ENCODE assay signal across 29 cellular contexts in the genomic region with DNA sequence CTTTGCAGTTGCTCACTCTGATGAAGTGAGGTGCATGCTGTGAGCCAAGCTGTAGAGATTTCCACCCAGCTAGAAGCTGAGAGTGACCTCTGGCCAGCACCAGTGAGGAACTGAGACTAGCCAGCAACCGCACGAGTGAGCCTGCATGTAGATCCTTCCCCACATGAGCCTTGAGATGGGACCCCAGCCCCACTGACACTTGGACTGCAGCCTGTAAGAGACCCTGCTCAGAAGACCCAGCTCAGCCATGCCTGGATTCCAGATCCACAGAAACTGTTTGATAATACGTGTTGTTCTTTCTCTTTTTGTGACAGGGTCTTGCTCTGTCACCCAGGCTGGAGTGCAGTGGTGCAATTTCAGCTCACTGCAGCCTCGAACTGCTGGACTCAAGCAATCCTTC.
"Had no signal": no experiment of that assay in that cellular context is flagged by ENCODE, and none has a peak within 500 bp of the region (broad histone marks: within the 10 kb centered on the region; RNA-seq: fewer than 3 reads in every experiment).

No MANE protein-coding gene starts in this region.

- H3K4me3 ChIP-seq: stomach, suprapubic skin, testis, thoracic aorta, thyroid gland, tibial artery, tibial nerve, transverse colon, upper lobe of left lung, upper lobe of right lung, uterus, vagina had no signal

- H3K36me3 Mint-ChIP-seq: stimulated activated effector memory CD8-positive, alpha-beta T cell treated with anti-CD3 and anti-CD28 coated beads, Interleukin-12 subunit alpha, Interleukin-12 subunit beta, amount 100 ng/mL, for 72 hours; stimulated activated memory B cell treated with anti-CD40 and anti-IgM and Interleukin-4, amounts not matched to agents 10 μg/mL and 1 μg/mL and 100 μg/mL, for 72 hours; stimulated activated naive B cell treated with anti-CD40 and anti-IgM and Interleukin-4, amounts not matched to agents 10 μg/mL and 1 μg/mL and 100 μg/mL, for 72 hours; type B pancreatic cell had no signal

- H3K27ac ChIP-seq: stomach, suprapubic skin, testis, thoracic aorta, thyroid gland, tibial artery, tibial nerve, transverse colon, upper lobe of left lung, upper lobe of right lung, uterus, vagina had no signal

- H3K27ac Mint-ChIP-seq: stimulated activated effector memory CD8-positive, alpha-beta T cell treated with anti-CD3 and anti-CD28 coated beads, Interleukin-12 subunit alpha, Interleukin-12 subunit beta, amount 100 ng/mL, for 72 hours; stimulated activated memory B cell treated with anti-CD40 and anti-IgM and Interleukin-4, amounts not matched to agents 10 μg/mL and 1 μg/mL and 100 μg/mL, for 72 hours; stimulated activated naive B cell treated with anti-CD40 and anti-IgM and Interleukin-4, amounts not matched to agents 10 μg/mL and 1 μg/mL and 100 μg/mL, for 72 hours; stimulated activated naive CD8-positive, alpha-beta T cell treated with anti-CD3 and anti-CD28 coated beads, Interleukin-15, Interleukin-2, amounts not matched to agents 100 ng/mL and 50 ng/mL, for 24 hours; type B pancreatic cell had no signal

- H3K36me3 ChIP-seq: stomach, suprapubic skin, thoracic aorta, thyroid gland, tibial artery, tibial nerve, transverse colon, upper lobe of left lung, upper lobe of right lung, uterus, vagina had no signal

- DNase-seq: stimulated activated CD4-positive, alpha-beta T cell treated with anti-CD3 and anti-CD28 coated beads, Interleukin-2, amount 100 ng/mL, for 48 hours; stimulated activated CD4-positive, alpha-beta T cell treated with anti-CD3 and anti-CD28 coated beads, Interleukin-4, amount 100 ng/mL, for 1 hour; stimulated activated CD4-positive, alpha-beta T cell treated with anti-CD3 and anti-CD28 coated beads, Interleukin-4, amount 100 ng/mL, for 24 hours; stimulated activated CD4-positive, alpha-beta T cell treated with anti-CD3 and anti-CD28 coated beads, Interleukin-4, amount 100 ng/mL, for 4 hours; stimulated activated CD8-positive, alpha-beta memory T cell treated with anti-CD3 and anti-CD28 coated beads, Interleukin-4, amount 100 ng/mL, for 48 hours; stimulated activated naive B cell treated with anti-CD40 and anti-IgM and Interleukin-4, amounts not matched to agents 10 μg/mL and 1 μg/mL and 100 μg/mL, for 72 hours; stimulated activated naive CD4-positive, alpha-beta T cell; stimulated activated naive CD4-positive, alpha-beta T cell treated with Interleukin-2 at 50 U/mL for 16 hours; stimulated activated naive CD8-positive, alpha-beta T cell treated with anti-CD3 and anti-CD28 coated beads, Interleukin-15, amount 100 ng/mL, for 72 hours; stimulated activated naive CD8-positive, alpha-beta T cell treated with anti-CD3 and anti-CD28 coated beads, Interleukin-15, Interleukin-2, amounts not matched to agents 100 U/mL and 50 U/mL, for 24 hours; stomach; substantia nigra; testis; thyroid gland; tibial artery; transverse colon; trophoblast cell; upper lobe of left lung; upper lobe of right lung; uterus had no signal

- H3K9me3 Mint-ChIP-seq: stimulated activated effector memory CD8-positive, alpha-beta T cell treated with anti-CD3 and anti-CD28 coated beads, Interleukin-12 subunit alpha, Interleukin-12 subunit beta, amount 100 ng/mL, for 72 hours; stimulated activated memory B cell treated with anti-CD40 and anti-IgM and Interleukin-4, amounts not matched to agents 10 μg/mL and 1 μg/mL and 100 μg/mL, for 72 hours; type B pancreatic cell had no signal

- FAIRE-seq: urothelium cell line had no signal

- H3K27me3 ChIP-seq: suprapubic skin, testis, thyroid gland, tibial artery, tibial nerve, transverse colon, upper lobe of left lung, upper lobe of right lung, uterus, vagina had no signal

- H3K27me3 Mint-ChIP-seq: stimulated activated memory B cell treated with anti-CD40 and anti-IgM and Interleukin-4, amounts not matched to agents 10 μg/mL and 1 μg/mL and 100 μg/mL, for 72 hours; stimulated activated naive CD8-positive, alpha-beta T cell treated with anti-CD3 and anti-CD28 coated beads, Interleukin-15, amount 100 ng/mL, for 72 hours; stimulated activated naive CD8-positive, alpha-beta T cell treated with anti-CD3 and anti-CD28 coated beads, Interleukin-15, Interleukin-2, amounts not matched to agents 100 ng/mL and 50 ng/mL, for 24 hours had no signal

- H3K4me1 ChIP-seq: stomach, suprapubic skin, testis, thyroid gland, tibial artery, tibial nerve, transverse colon, upper lobe of left lung, upper lobe of right lung, uterus had no signal

- H3K9me3 ChIP-seq: stomach, suprapubic skin, testis, thoracic aorta, thyroid gland, tibial artery, transverse colon, upper lobe of left lung, upper lobe of right lung, uterus, vagina had no signal

- H3K4me3 Mint-ChIP-seq: stimulated activated effector memory CD8-positive, alpha-beta T cell treated with anti-CD3 and anti-CD28 coated beads, Interleukin-12 subunit alpha, Interleukin-12 subunit beta, amount 100 ng/mL, for 72 hours; stimulated activated memory B cell treated with anti-CD40 and anti-IgM and Interleukin-4, amounts not matched to agents 10 μg/mL and 1 μg/mL and 100 μg/mL, for 72 hours; stimulated activated naive B cell treated with anti-CD40 and anti-IgM and Interleukin-4, amounts not matched to agents 10 μg/mL and 1 μg/mL and 100 μg/mL, for 72 hours; stimulated activated naive CD8-positive, alpha-beta T cell treated with anti-CD3 and anti-CD28 coated beads, Interleukin-15, amount 100 ng/mL, for 72 hours; stimulated activated naive CD8-positive, alpha-beta T cell treated with anti-CD3 and anti-CD28 coated beads, Interleukin-15, Interleukin-2, amounts not matched to agents 100 ng/mL and 50 ng/mL, for 24 hours; type B pancreatic cell had no signal

- H3K4me1 Mint-ChIP-seq: stimulated activated effector memory CD8-positive, alpha-beta T cell treated with anti-CD3 and anti-CD28 coated beads, Interleukin-12 subunit alpha, Interleukin-12 subunit beta, amount 100 ng/mL, for 72 hours; stimulated activated memory B cell treated with anti-CD40 and anti-IgM and Interleukin-4, amounts not matched to agents 10 μg/mL and 1 μg/mL and 100 μg/mL, for 72 hours; stimulated activated naive CD8-positive, alpha-beta T cell treated with anti-CD3 and anti-CD28 coated beads, Interleukin-15, amount 100 ng/mL, for 72 hours had no signal
